Comparison of ENCODE assay signal across 8 cellular contexts in genomic region chr2:130370490-130370889, GRCh38. TPM values are rescaled to one million over a fixed set of nuclear protein-coding genes. Genes with fewer than 3 reads are reported as not detected.
DNase-seq lines count a peak whose midpoint lies in the region; ATAC-seq, FAIRE-seq and TF ChIP-seq lines count a peak whose summit lies in the region.
"Had no signal": no experiment of that assay in that cellular context is flagged by ENCODE, and none has a peak within 500 bp of the region (broad histone marks: within the 10 kb centered on the region; RNA-seq: fewer than 3 reads in every experiment).

No MANE protein-coding gene starts in this region.

- TF ChIP-seq POLR2A in GM12878 (IDR thresholded peaks at IDR 0.05; ENCODE audit: low read depth, low read length) (no peak; the same call in 1 of the 2 replicates), spleen (IDR thresholded peaks at IDR 0.05) (no peak)

- peak; percentile 18 for FAIRE-seq in GM12878 (lab: Jason Lieb, UNC)

- intact Hi-C loops in GM12878 (cut with micrococcal nuclease; ENCODE audit: unreplicated experiment), result loop anchor here (2.0 to 10.0 kb wide), 2 partner anchors 16 to 54 kb away; no protein-coding TSS in a partner anchor
- intact Hi-C loops in spleen (cut with DNase I; ENCODE audit: low total_unique reads), result no loop called here

- TF ChIP-seq RAD21 in GM12878 (IDR thresholded peaks at IDR 0.05; ENCODE audit: insufficient read depth, low read depth, low read length), result no peak

- peak overlapping the region; percentile 97 for H3K27ac Mint-ChIP-seq in T-helper 17 cell

- H3K36me3 Mint-ChIP-seq in T-helper 17 cell (ENCODE audit: low read depth), result peaks cover 7% of the 10 kb centered on the region

- H2AFZ ChIP-seq in GM12878 (ENCODE audit: control insufficient read depth, low read depth, low read length), result no peak overlapping the region

- H3K36me3 ChIP-seq in GM12878 (ENCODE audit: control insufficient read depth in 2 of 2, insufficient read depth in 2 of 2, low read length in 1 of 2), result peaks cover 0 to 2% of the 10 kb centered on the region in 2 experiments; a peak in 2 of 4 replicates
- H3K36me3 ChIP-seq in spleen, result peaks cover 0 to 41% (median 8%) of the 10 kb centered on the region in 6 donors

- POLR2A ChIA-PET in GM12878 (lab: Charles Lee), result interaction anchor here (0.7 to 3.2 kb wide), 3 partner anchors 8 to 28 kb away, joined by 3 to 8 read pairs (median 3); partner anchors contain the start of gene IMP4

- BruUV-seq in GM12878 (replicated peaks; lab: Mats Ljungman, UMichigan), result no TSS peak

- H3K27ac ChIP-seq in GM12878 (ENCODE audit: control insufficient read depth, insufficient read depth) (no peak overlapping the region), spleen (peak overlapping the region in 7 of 8 donors; percentile 6 to 98 (median 95))

- CTCF ChIA-PET in GM12878 (lab: Yijun Ruan, JAX), result interaction anchor here (1.4 to 2.1 kb wide), 2 partner anchors 14 to 28 kb away, joined by 7 to 8 read pairs; partner anchors contain the start of genes IMP4 and PTPN18

- H4K20me1 ChIP-seq in GM12878 (ENCODE audit: control insufficient read depth, insufficient read depth), result no peaks in the 10 kb centered on the region

- H3K27me3 ChIP-seq in GM12878 (replicated peaks in 1 of 2; ENCODE audit: control insufficient read depth in 2 of 2, insufficient read depth in 2 of 2, low read length in 1 of 2), result no peaks in the 10 kb centered on the region
- no peaks in the 10 kb centered on the region for H3K27me3 ChIP-seq in spleen (replicated peaks in 1 of 7)

- SMC1A ChIA-PET in GM12878 (lab: Charles Lee; ENCODE audit: uncharacterized antibody, unreplicated experiment), result interaction anchor here (0.6 to 1.3 kb wide), 3 partner anchors 8 to 28 kb away, joined by 3 to 12 read pairs (median 5); partner anchors contain the start of gene IMP4

- peak overlapping the region; percentile 93 for H3K4me2 ChIP-seq in GM12878 (ENCODE audit: control insufficient read depth, insufficient read depth)

- TF ChIP-seq CTCF in GM20000 (IDR thresholded peaks at IDR 0.05; ENCODE audit: extremely low read depth, missing control alignments) (no peak), GM12878 (IDR thresholded peaks at IDR 0.05 in 2 of 3, conservative IDR thresholded peaks at IDR 0.05 in 1 of 3; ENCODE audit: control insufficient read depth in 2 of 3, extremely low read depth in 1 of 3, insufficient read depth in 1 of 3, low read depth in 3 of 3, low read length in 3 of 3) (no peak), spleen (IDR thresholded peaks at IDR 0.05 in 8 of 11, conservative IDR thresholded peaks at IDR 0.05 in 3 of 11) (no peak)

- in situ Hi-C loops in GM12878 (cut with MboI), result no loop called here

- peak overlapping the region; percentile 92; the same call in 1 of the 2 replicates for H3K9ac ChIP-seq in GM12878 (ENCODE audit: control insufficient read depth, insufficient read depth, low read length)

- ATAC-seq in T-helper 17 cell, result peak; percentile 65
- ATAC-seq in GM12878, result peak; percentile 38
- ATAC-seq in GM19023 (IDR thresholded peaks at IDR 0.05; ENCODE audit: unreplicated experiment), result no peak
- no peak for ATAC-seq in GM18511 (IDR thresholded peaks at IDR 0.05; ENCODE audit: unreplicated experiment)

- H3K4me1 Mint-ChIP-seq in T-helper 17 cell, result peaks cover 42% of the 10 kb centered on the region

- H3K79me2 ChIP-seq in GM12878 (ENCODE audit: control insufficient read depth, insufficient read depth, low read length), result peaks cover 38% of the 10 kb centered on the region

- peaks cover 16% of the 10 kb centered on the region for H3K4me1 ChIP-seq in GM12878 (ENCODE audit: control insufficient read depth, insufficient read depth, low read length)
- peaks cover 17 to 72% (median 59%) of the 10 kb centered on the region in 6 donors for H3K4me1 ChIP-seq in spleen

- peak overlapping the region; percentile 94 for H3K4me3 Mint-ChIP-seq in T-helper 17 cell

- peak; percentile 15 to 62; a peak in 1 of 4 replicates for TF ChIP-seq EP300 in GM12878 (IDR thresholded peaks at IDR 0.05; ENCODE audit: borderline replicate concordance in 1 of 2, control insufficient read depth in 1 of 2, low read depth in 2 of 2, low read length in 2 of 2)

- RAD21 ChIA-PET in GM12878 (lab: Charles Lee; ENCODE audit: unreplicated experiment), result interaction anchor here (2.0 kb wide), 1 partner anchor 28 kb away, joined by 6 read pairs; the partner anchor contains the start of gene IMP4

- no peaks in the 10 kb centered on the region for H3K9me3 ChIP-seq in T-helper 17 cell (ENCODE audit: control insufficient read depth, low read length, poor library complexity, severe bottlenecking)
- no peaks in the 10 kb centered on the region; the same call in 2 of the 3 replicates for H3K9me3 ChIP-seq in GM12878 (replicated peaks; ENCODE audit: control insufficient read depth, insufficient read depth, low read length)
- H3K9me3 ChIP-seq in spleen, result no peaks in the 10 kb centered on the region

- no peaks in the 10 kb centered on the region for H3K27me3 Mint-ChIP-seq in T-helper 17 cell

- H3K4me3 ChIP-seq in GM12878 (no peak overlapping the region), spleen (peak overlapping the region in 4 of 8 donors; percentile 98 to 100 (median 100))

- DNase-seq in GM20000 (ENCODE audit: low spot score) (peak; percentile 62), T-helper 17 cell (peak in 2 of 3 donors; percentile 15 to 41), GM12878 (ENCODE audit: low read depth, low spot score) (no peak), spleen (peak; percentile 86), NCI-H345 treated with DMSO at 0.1 percent for 48 hours (lab: John Stamatoyannopoulos, UW; ENCODE audit: unreplicated experiment) (no peak)
- DNase-seq: NCI-H2029 had no signal

- WGBS in GM12878 (ENCODE audit: insufficient coverage, insufficient replicate concordance, low lambda C conversion rate, missing lambda C conversion rate), result 76% methylated on average over 9 of the region's 9 CpGs
- WGBS in spleen, 5 donors, result 44 to 77% (median 73%) methylated on average over 4 to 9 of the region's 9 CpGs

RNA-seq across cellular contexts. Expression of gene PTPN18, which starts 14.6 kb away (rescaled TPM):
- 100 to 1,000 TPM in 1 of 2 donors, 10 to 100 TPM in 1; 53.2 to 102 TPM for total RNA-seq in T-helper 17 cell
- 33.3 and 40.8 TPM in 2 replicates for total RNA-seq in GM12878 (2013; cell fraction: nucleolus; rRNA removed)
- 31.4 and 36.9 TPM in 2 replicates for total RNA-seq in GM12878 (2014; rRNA removed)
- total RNA-seq in GM12878 (2014; rRNA removed; fragmentation: Illumina TruSeq; extraction: Trizol), result 38.5 and 39.8 TPM in 2 replicates
- total RNA-seq in GM12878 (2021), result 41.9 and 43.1 TPM in 2 replicates
- 26.0 TPM for polyA plus RNA-seq in GM12878 (2011; ENCODE audit: low read depth)
- polyA plus RNA-seq in GM12878 (2011; rRNA removed), result 29.3 and 47.0 TPM in 2 replicates
- polyA plus RNA-seq in GM12878 (2011; cell fraction: cytosol; rRNA removed), result 50.1 and 55.8 TPM in 2 replicates
- polyA plus RNA-seq in GM12878 (2011; cell fraction: nucleus; rRNA removed), result 44.1 and 45.8 TPM in 2 replicates
- polyA plus RNA-seq in GM12878 (2012), result 37.9 and 44.0 TPM in 2 replicates
- polyA plus RNA-seq in GM12878 (2014; fragmentation: Illumina TruSeq; extraction: Trizol), result 89.9 and 99.8 TPM in 2 replicates
- polyA plus RNA-seq in GM12878 (2014; fragmentation: Nextera tagmentation; extraction: Ambion mirVana), result 10 to 100 TPM; 14.8 to 17.5 TPM
- 58.4 and 58.8 TPM in 2 replicates for polyA plus RNA-seq in GM12878 (2014; rRNA removed)
- polyA plus RNA-seq in GM12878 (2016; fragmentation: Nextera tagmentation; extraction: Ambion mirVana), result 10 to 100 TPM; 43.7 to 45.6 TPM
- polyA minus RNA-seq in GM12878 (2011; rRNA and poly(A)+ RNA removed), result 22.4 and 27.1 TPM in 2 replicates
- polyA minus RNA-seq in GM12878 (2011; cell fraction: cytosol; rRNA and poly(A)+ RNA removed), result 13.2 and 13.4 TPM in 2 replicates
- 17.3 and 30.1 TPM in 2 replicates for polyA minus RNA-seq in GM12878 (2011; cell fraction: nucleus; rRNA and poly(A)+ RNA removed)
- 100 to 1,000 TPM in 6 of 7 donors, 10 to 100 TPM in 1; 79.5 to 132 (median 109) TPM for total RNA-seq in spleen
- polyA plus RNA-seq in spleen, result 100 to 1,000 TPM in 1 of 3 donors, 10 to 100 TPM in 2; 75.9 to 129 (median 98.2) TPM

RNA-seq across cellular contexts. Expression of gene IMP4, which starts 27.8 kb away (rescaled TPM):
- total RNA-seq in T-helper 17 cell (10 to 100 TPM; 59.3 to 65.6 TPM), GM12878 (2014; rRNA removed) (181 and 209 TPM in 2 replicates), GM12878 (2014; rRNA removed; fragmentation: Illumina TruSeq; extraction: Trizol) (74.9 and 85.3 TPM in 2 replicates), GM12878 (2021) (166 and 171 TPM in 2 replicates), spleen (10 to 100 TPM; 50.2 to 82.0 (median 63.4) TPM)
- 66.8 and 77.9 TPM in 2 replicates for total RNA-seq in GM12878 (2013; cell fraction: nucleolus; rRNA removed)
- polyA plus RNA-seq in GM12878 (2011; ENCODE audit: low read depth), result 61.6 TPM
- polyA plus RNA-seq in GM12878 (2011; rRNA removed) (78.0 and 162 TPM in 2 replicates), GM12878 (2014; fragmentation: Illumina TruSeq; extraction: Trizol) (43.2 and 70.5 TPM in 2 replicates), GM12878 (2014; fragmentation: Nextera tagmentation; extraction: Ambion mirVana) (100 to 1,000 TPM in 1 of 2 experiments, 10 to 100 TPM in 1; 41.4 to 100 TPM), GM12878 (2014; rRNA removed) (242 and 273 TPM in 2 replicates), GM12878 (2016; fragmentation: Nextera tagmentation; extraction: Ambion mirVana) (100 to 1,000 TPM; 183 to 206 TPM), spleen (10 to 100 TPM; 77.4 to 85.0 (median 82.5) TPM)
- 306 and 444 TPM in 2 replicates for polyA plus RNA-seq in GM12878 (2011; cell fraction: cytosol; rRNA removed)
- polyA plus RNA-seq in GM12878 (2011; cell fraction: nucleus; rRNA removed), result 402 and 407 TPM in 2 replicates
- polyA plus RNA-seq in GM12878 (2012), result 134 and 142 TPM in 2 replicates
- polyA minus RNA-seq in GM12878 (2011; rRNA and poly(A)+ RNA removed), result 132 and 174 TPM in 2 replicates
- 64.4 and 65.1 TPM in 2 replicates for polyA minus RNA-seq in GM12878 (2011; cell fraction: cytosol; rRNA and poly(A)+ RNA removed)
- 89.7 and 141 TPM in 2 replicates for polyA minus RNA-seq in GM12878 (2011; cell fraction: nucleus; rRNA and poly(A)+ RNA removed)

Comparison
In these comparisons a context has a peak if more than half of its experiments do, and no peak if none do; other contexts are left out.
1. DNase-seq: peak in GM20000 (single experiment), T-helper 17 cell (2 of 3) and spleen (single experiment); none in GM12878 (single experiment) and NCI-H345 treated with DMSO at 0.1 percent for 48 hours (single experiment).
2. ATAC-seq: peak in T-helper 17 cell (single experiment) and GM12878 (single experiment); none in GM19023 (single experiment) and GM18511 (single experiment).